Comparison of ENCODE assay signal across 1 cellular context in genomic region chr16:84752600-84752999, GRCh38.
TF ChIP-seq lines count a peak whose summit lies in the region.

No MANE protein-coding gene starts in this region.

TF ChIP-seq in IMR-90, 13 proteins besides CTCF, POLR2A, EP300 and RAD21 (continued from another document):
- TF ChIP-seq ELK1 (IDR thresholded peaks at IDR 0.05; ENCODE audit: borderline replicate concordance, low read depth, low read length) (no peak), NFE2L2 (IDR thresholded peaks at IDR 0.05; ENCODE audit: low read depth, low read length) (no peak), CHD1 (IDR thresholded peaks at IDR 0.05; ENCODE audit: low read depth, low read length) (no peak)
